ENCODE assay signal across 9 cellular contexts in genomic region chr5:78964889-78965288, GRCh38. TPM values are rescaled to one million over a fixed set of nuclear protein-coding genes. Genes with fewer than 3 reads are reported as not detected.
A peak's percentile ranks its signal among the peaks of the same experiment; 100 is the strongest.
DNase-seq lines count a peak whose midpoint lies in the region; ATAC-seq and TF ChIP-seq lines count a peak whose summit lies in the region.
"Had no signal": no experiment of that assay in that cellular context is flagged by ENCODE, and none has a peak within 500 bp of the region (broad histone marks: within the 10 kb centered on the region; RNA-seq: fewer than 3 reads in every experiment).

No MANE protein-coding gene starts in this region.

- H3K36me3 Mint-ChIP-seq in mesothelial cell of epicardium = peaks cover 3% of the 10 kb centered on the region

- no peak overlapping the region for H3K27ac Mint-ChIP-seq in mesothelial cell of epicardium

- ATAC-seq in GM21423 (IDR thresholded peaks at IDR 0.05; ENCODE audit: unreplicated experiment) = no peak

- no peaks in the 10 kb centered on the region for H3K9me3 Mint-ChIP-seq in mesothelial cell of epicardium
- H3K9me3 Mint-ChIP-seq: central memory CD8-positive, alpha-beta T cell had no signal

- peak; percentile 50 for DNase-seq in AG20443 (ENCODE audit: low spot score)
- DNase-seq in HCEC 1CT = peak; percentile 74
- peak; percentile 66 for DNase-seq in NCI-H82 (lab: John Stamatoyannopoulos, UW)
- DNase-seq in dedifferentiated amniotic fluid mesenchymal stem cell (ENCODE audit: extremely low spot score) = peak; percentile 74
- no peak for DNase-seq in mesothelial cell of epicardium (ENCODE audit: low spot score in 2 of 2, unreplicated experiment in 2 of 2)
- DNase-seq in posterior cingulate gyrus = no peak
- DNase-seq in stimulated activated CD4-positive, alpha-beta T cell treated with anti-CD3 and anti-CD28 coated beads, Interleukin-4, amount 100 ng/mL, for 24 hours = no peak

- peaks cover 11% of the 10 kb centered on the region for H3K4me1 Mint-ChIP-seq in mesothelial cell of epicardium
- H3K4me1 Mint-ChIP-seq: central memory CD8-positive, alpha-beta T cell had no signal

- intact Hi-C loops in posterior cingulate gyrus (cut with DNase I) = loop anchor here (2.0 to 10.0 kb wide), 4 partner anchors 60 to 500 kb away; no protein-coding TSS in a partner anchor

- TF ChIP-seq CTCF in mesothelial cell of epicardium (IDR thresholded peaks at IDR 0.05; ENCODE audit: unreplicated experiment) = peak; percentile 17

- H3K27me3 Mint-ChIP-seq in mesothelial cell of epicardium (ENCODE audit: low read depth) = no peaks in the 10 kb centered on the region
- H3K27me3 Mint-ChIP-seq: central memory CD8-positive, alpha-beta T cell had no signal

- no peak overlapping the region for H3K4me3 Mint-ChIP-seq in mesothelial cell of epicardium
- H3K4me3 Mint-ChIP-seq: central memory CD8-positive, alpha-beta T cell had no signal

RNA-seq across cellular contexts. Expression of gene ARSB, which starts 20.2 kb away (rescaled TPM):
- total RNA-seq in mesothelial cell of epicardium = 21.4 to 23.4 TPM (median 22.5 TPM) in 3 replicates

Comparison
In these comparisons a context has a peak if more than half of its experiments do, and no peak if none do; other contexts are left out.
1. DNase-seq: peak in AG20443 (single experiment), HCEC 1CT (single experiment), NCI-H82 (single experiment) and dedifferentiated amniotic fluid mesenchymal stem cell (single experiment); none in mesothelial cell of epicardium (0 of 2), posterior cingulate gyrus (0 of 10) and stimulated activated CD4-positive, alpha-beta T cell treated with anti-CD3 and anti-CD28 coated beads, Interleukin-4, amount 100 ng/mL, for 24 hours (single experiment).